23 cellular contexts compared by ENCODE assay signal in genomic region chr9:101366038-101366756, GRCh38. TPM values are rescaled to one million over a fixed set of nuclear protein-coding genes. Genes with fewer than 3 reads are reported as not detected.
DNase-seq lines count a peak whose midpoint lies in the region; ATAC-seq, FAIRE-seq and TF ChIP-seq lines count a peak whose summit lies in the region.
"Had no signal": no experiment of that assay in that cellular context is flagged by ENCODE, and none has a peak within 500 bp of the region (broad histone marks: within the 10 kb centered on the region; RNA-seq: fewer than 3 reads in every experiment).

No MANE protein-coding gene starts in this region.

- no TSS peak for BruUV-seq in Calu3 (replicated peaks; lab: Mats Ljungman, UMichigan)

- peak overlapping the region; percentile 20 for H3K27ac Mint-ChIP-seq in Calu3 (ENCODE audit: unreplicated experiment)
- H3K27ac Mint-ChIP-seq: naive thymus-derived CD4-positive, alpha-beta T cell had no signal

- ATAC-seq in pancreas (peak; percentile 83 to 87 (median 85)), gastroesophageal sphincter (no peak), GM18517 (IDR thresholded peaks at IDR 0.05; ENCODE audit: unreplicated experiment) (no peak)
- ATAC-seq: GM12878; lower lobe of right lung; naive thymus-derived CD4-positive, alpha-beta T cell had no signal

- CTCF ChIA-PET in Calu3 (lab: Charles Lee), result interaction anchor here (0.9 kb wide), 1 partner anchor 20 kb away, joined by 3 read pairs; no protein-coding TSS in a partner anchor

- no peak overlapping the region for H3K4me3 ChIP-seq in fibroblast of mammary gland (ENCODE audit: control insufficient read depth, low read depth, low read length)
- H3K4me3 ChIP-seq in pancreas, result no peak overlapping the region
- no peak overlapping the region for H3K4me3 ChIP-seq in prostate gland
- no peak overlapping the region for H3K4me3 ChIP-seq in gastroesophageal sphincter
- H3K4me3 ChIP-seq: ascending aorta, esophagus squamous epithelium, GM12878, lower lobe of right lung, Peyer's patch had no signal

- peaks cover 5% of the 10 kb centered on the region for H3K36me3 Mint-ChIP-seq in Calu3 (ENCODE audit: insufficient read depth, unreplicated experiment)
- H3K36me3 Mint-ChIP-seq: naive thymus-derived CD4-positive, alpha-beta T cell had no signal

- H3K4me3 Mint-ChIP-seq in Calu3 (ENCODE audit: low read depth, unreplicated experiment), result no peak overlapping the region
- H3K4me3 Mint-ChIP-seq: naive thymus-derived CD4-positive, alpha-beta T cell had no signal

- H3K27me3 ChIP-seq in pancreas (no peaks in the 10 kb centered on the region), prostate gland (replicated peaks; ENCODE audit: insufficient read depth) (no peaks in the 10 kb centered on the region), gastroesophageal sphincter (no peaks in the 10 kb centered on the region)
- H3K27me3 ChIP-seq: ascending aorta, esophagus squamous epithelium, Peyer's patch had no signal

- WGBS in pancreas, 2 donors, result 18 to 19% methylated on average over 5 of the region's 5 CpGs
- WGBS in prostate gland, result 38% methylated on average over 5 of the region's 5 CpGs
- WGBS in gastroesophageal sphincter (ENCODE audit: low coverage in 1 of 2), 2 donors, result 41 to 61% methylated on average over 5 of the region's 5 CpGs

- no peak for TF ChIP-seq CTCF in Calu3 (IDR thresholded peaks at IDR 0.05; ENCODE audit: unreplicated experiment)
- no peak for TF ChIP-seq CTCF in fibroblast of mammary gland (conservative IDR thresholded peaks at IDR 0.05; ENCODE audit: control insufficient read depth, insufficient read depth, low read depth, low read length)
- TF ChIP-seq CTCF in pancreas (IDR thresholded peaks at IDR 0.05), result no peak
- TF ChIP-seq CTCF in prostate gland (IDR thresholded peaks at IDR 0.05), result no peak
- TF ChIP-seq CTCF in gastroesophageal sphincter (IDR thresholded peaks at IDR 0.05), result no peak

- peaks cover 40% of the 10 kb centered on the region for H3K4me1 Mint-ChIP-seq in Calu3 (ENCODE audit: low read depth, unreplicated experiment)
- H3K4me1 Mint-ChIP-seq: naive thymus-derived CD4-positive, alpha-beta T cell had no signal

- H3K27ac ChIP-seq in pancreas (peak overlapping the region in 2 of 4 donors; percentile 33 to 53), prostate gland (no peak overlapping the region), gastroesophageal sphincter (no peak overlapping the region)
- H3K27ac ChIP-seq: ascending aorta, esophagus squamous epithelium, lower lobe of right lung, Peyer's patch had no signal

- H3K36me3 ChIP-seq in pancreas, result no peaks in the 10 kb centered on the region
- no peaks in the 10 kb centered on the region for H3K36me3 ChIP-seq in prostate gland
- H3K36me3 ChIP-seq in gastroesophageal sphincter, result no peaks in the 10 kb centered on the region
- H3K36me3 ChIP-seq: ascending aorta, esophagus squamous epithelium, lower lobe of right lung, Peyer's patch had no signal

- intact Hi-C loops in Calu3 (cut with micrococcal nuclease; ENCODE audit: unreplicated experiment), result loop anchor here (5.0 kb wide), 1 partner anchor 764 kb away; no protein-coding TSS in a partner anchor
- intact Hi-C loops in pancreas (cut with DNase I), result no loop called here
- intact Hi-C loops in prostate gland (cut with DNase I), result no loop called here

- no peaks in the 10 kb centered on the region for H3K9me3 Mint-ChIP-seq in Calu3 (ENCODE audit: low read depth, unreplicated experiment)
- H3K9me3 Mint-ChIP-seq: naive thymus-derived CD4-positive, alpha-beta T cell had no signal

- H3K9me3 ChIP-seq in pancreas (no peaks in the 10 kb centered on the region), prostate gland (no peaks in the 10 kb centered on the region), gastroesophageal sphincter (no peaks in the 10 kb centered on the region)
- H3K9me3 ChIP-seq: ascending aorta, esophagus squamous epithelium, lower lobe of right lung, Peyer's patch had no signal

- H3K4me1 ChIP-seq in pancreas (peaks cover 9 to 22% (median 13%) of the 10 kb centered on the region in 3 donors), prostate gland (replicated peaks) (no peaks in the 10 kb centered on the region), gastroesophageal sphincter (no peaks in the 10 kb centered on the region)
- H3K4me1 ChIP-seq: ascending aorta, esophagus squamous epithelium, lower lobe of right lung, Peyer's patch had no signal

- FAIRE-seq in RCC 7860 (lab: Jason Lieb, UNC) (peak; percentile 88), pancreas (lab: Jason Lieb, UNC) (no peak)
- FAIRE-seq: GM12878 had no signal

- no peak for DNase-seq in Calu3
- DNase-seq in RCC 7860 (ENCODE audit: low spot score), result peak; percentile 77
- DNase-seq in fibroblast of mammary gland (ENCODE audit: low read depth), result peak; percentile 41
- no peak for DNase-seq in pancreas
- DNase-seq in prostate gland (ENCODE audit: low spot score), result no peak
- no peak for DNase-seq in ecto neural progenitor cell (ENCODE audit: low spot score)
- DNase-seq: activated CD4-positive, CD25-positive, alpha-beta regulatory T cell; activated naive CD4-positive, alpha-beta T cell; C1 segment of cervical spinal cord; dermis blood vessel endothelial cell; esophagus squamous epithelium; GOT3; lower lobe of right lung; naive thymus-derived CD4-positive, alpha-beta T cell; NCI-H2029 treated with DMSO at 0.1 percent for 48 hours; NCI-H526 treated with DMSO at 0.1 percent for 48 hours; Peyer's patch; stimulated activated CD4-positive, alpha-beta T cell treated with anti-CD3 and anti-CD28 coated beads, Interleukin-15, amount 100 ng/mL, for 24 hours; substantia nigra had no signal

- no peak for TF ChIP-seq EP300 in gastroesophageal sphincter (IDR thresholded peaks at IDR 0.05)

- TF ChIP-seq POLR2A in prostate gland (IDR thresholded peaks at IDR 0.05), result no peak
- TF ChIP-seq POLR2A in gastroesophageal sphincter (IDR thresholded peaks at IDR 0.05), result no peak

- H3K27me3 Mint-ChIP-seq in Calu3 (ENCODE audit: unreplicated experiment), result no peaks in the 10 kb centered on the region

RNA-seq across cellular contexts. Expression of gene BAAT, which starts 18.6 kb away (rescaled TPM):
- total RNA-seq in Calu3 (2022) (10.2 and 18.6 TPM in 2 replicates), pancreas (10 to 100 TPM in 1 of 6 donors, 1 to 10 TPM in 4, under 1 TPM in 1; 0.43 to 13.9 (median 1.5) TPM), prostate gland (not detected), gastroesophageal sphincter (under 1 TPM in 1 of 4 donors, not detected in 3; 0.25 TPM)
- 1 to 10 TPM; 1.4 to 2.0 TPM for polyA plus RNA-seq in pancreas
- total RNA-seq: dermis blood vessel endothelial cell, esophagus squamous epithelium, lower lobe of right lung had no signal
- polyA plus RNA-seq: naive thymus-derived CD4-positive, alpha-beta T cell had no signal

RNA-seq across cellular contexts. Expression of gene MRPL50, which starts 32.2 kb away (rescaled TPM):
- total RNA-seq in Calu3 (2022), result 14.0 TPM in 2 replicates
- total RNA-seq in pancreas, result 1 to 10 TPM; 3.7 to 6.9 (median 6.4) TPM
- polyA plus RNA-seq in pancreas, result 1 to 10 TPM; 4.8 to 8.4 TPM
- total RNA-seq in prostate gland, result 10 to 100 TPM; 10.3 to 12.5 TPM
- total RNA-seq in gastroesophageal sphincter, result 10 to 100 TPM; 11.3 to 14.8 (median 13.4) TPM

RNA-seq across cellular contexts. Expression of gene ZNF189, which starts 32.5 kb away (rescaled TPM):
- 20.1 and 21.5 TPM in 2 replicates for total RNA-seq in Calu3 (2022)
- total RNA-seq in pancreas, result 10 to 100 TPM; 11.3 to 29.1 (median 19.7) TPM
- 10 to 100 TPM; 16.1 to 19.1 TPM for polyA plus RNA-seq in pancreas
- 10 to 100 TPM; 20.9 to 31.4 TPM for total RNA-seq in prostate gland
- 10 to 100 TPM; 19.0 to 21.9 (median 20.5) TPM for total RNA-seq in gastroesophageal sphincter

Comparison
In these comparisons a context has a peak if more than half of its experiments do, and no peak if none do; other contexts are left out.
1. DNase-seq: peak in RCC 7860 (single experiment) and fibroblast of mammary gland (single experiment); none in Calu3 (single experiment), pancreas (0 of 6), prostate gland (single experiment) and ecto neural progenitor cell (single experiment).
2. ATAC-seq: peak in pancreas (4 of 4); none in gastroesophageal sphincter (single experiment) and GM18517 (single experiment).